In the genomic region with DNA sequence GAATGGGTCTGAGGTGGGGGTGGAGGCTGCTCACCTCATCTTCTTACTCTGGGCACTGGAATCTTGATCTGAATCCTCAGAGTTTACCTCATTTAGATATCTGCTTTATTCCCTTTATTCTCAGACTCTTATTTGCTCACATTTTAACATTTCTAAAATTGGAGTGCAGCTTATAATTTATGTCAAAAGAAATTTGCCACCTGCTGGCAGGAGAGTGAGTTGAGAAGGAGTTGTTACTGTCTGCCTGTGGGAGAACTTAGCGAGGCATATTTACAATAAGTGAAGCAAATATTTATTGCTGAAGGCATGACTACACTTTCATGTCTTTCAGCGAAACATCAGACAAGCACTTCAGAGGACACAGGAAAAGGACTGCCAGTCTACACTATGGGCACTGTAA, we compare ENCODE assay signal across 9 cellular contexts. TPM values are rescaled to one million over a fixed set of nuclear protein-coding genes. Genes with fewer than 3 reads are reported as not detected.
A peak's percentile ranks its signal among the peaks of the same experiment; 100 is the strongest.
DNase-seq lines count a peak whose midpoint lies in the region; ATAC-seq, FAIRE-seq and TF ChIP-seq lines count a peak whose summit lies in the region.
"Had no signal": no experiment of that assay in that cellular context is flagged by ENCODE, and none has a peak within 500 bp of the region (broad histone marks: within the 10 kb centered on the region; RNA-seq: fewer than 3 reads in every experiment).

No MANE protein-coding gene starts in this region.

- H3F3A ChIP-seq in OCI-LY1 (ENCODE audit: insufficient read depth, low read length): no peaks in the 10 kb centered on the region

- H3K27ac ChIP-seq in OCI-LY1 (ENCODE audit: low read depth, low read length, poor library complexity, severe bottlenecking) (no peak overlapping the region), esophagus muscularis mucosa (replicated peaks in 1 of 4) (no peak overlapping the region), small intestine (ENCODE audit: low read depth in 1 of 2, low read length in 1 of 2) (no peak overlapping the region)
- H3K27ac ChIP-seq: BLaER1 treated with 17β-estradiol and CSF1 and Interleukin-3, amounts not matched to agents 10 nM and 100 nM had no signal

- no peak overlapping the region for H3K9ac ChIP-seq in OCI-LY1 (ENCODE audit: low read length)
- H3K9ac ChIP-seq: BLaER1 treated with 17β-estradiol and CSF1 and Interleukin-3, amounts not matched to agents 10 nM and 100 nM had no signal

- H3K9me3 ChIP-seq in OCI-LY1 (ENCODE audit: low read length) (no peaks in the 10 kb centered on the region), esophagus muscularis mucosa (no peaks in the 10 kb centered on the region), small intestine (ENCODE audit: control insufficient read depth, low read depth) (no peaks in the 10 kb centered on the region)
- H3K9me3 ChIP-seq: BLaER1 treated with 17β-estradiol and CSF1 and Interleukin-3, amounts not matched to agents 10 nM and 100 nM had no signal

- no peak overlapping the region for H2AFZ ChIP-seq in OCI-LY1 (ENCODE audit: low read length)

- no peaks in the 10 kb centered on the region for H3K4me1 ChIP-seq in OCI-LY1 (ENCODE audit: insufficient read depth, low read length, severe bottlenecking)
- H3K4me1 ChIP-seq in esophagus muscularis mucosa: peaks cover 5 to 20% (median 19%) of the 10 kb centered on the region in 4 donors
- H3K4me1 ChIP-seq in small intestine (ENCODE audit: control insufficient read depth in 2 of 2, insufficient read depth in 1 of 2, low read depth in 1 of 2, low read length in 1 of 2): no peaks in the 10 kb centered on the region
- H3K4me1 ChIP-seq: BLaER1 treated with 17β-estradiol and CSF1 and Interleukin-3, amounts not matched to agents 10 nM and 100 nM had no signal

- no peak for FAIRE-seq in small intestine (lab: Jason Lieb, UNC)

- H4K20me1 ChIP-seq in OCI-LY1 (ENCODE audit: insufficient read depth, low read length): no peaks in the 10 kb centered on the region
- H4K20me1 ChIP-seq: BLaER1 treated with 17β-estradiol and CSF1 and Interleukin-3, amounts not matched to agents 10 nM and 100 nM had no signal

- TF ChIP-seq CTCF in OCI-LY1 (IDR thresholded peaks at IDR 0.05; ENCODE audit: low read length): peak; percentile 43
- peak; percentile 26 to 49 (median 43) for TF ChIP-seq CTCF in esophagus muscularis mucosa (IDR thresholded peaks at IDR 0.05)

- H3K4me3 ChIP-seq in OCI-LY1 (ENCODE audit: low read depth, low read length, poor library complexity, severe bottlenecking) (no peak overlapping the region), esophagus muscularis mucosa (no peak overlapping the region), small intestine (ENCODE audit: low read depth in 1 of 2, low read length in 2 of 2) (no peak overlapping the region)
- H3K4me3 ChIP-seq: BLaER1 treated with 17β-estradiol and CSF1 and Interleukin-3, amounts not matched to agents 10 nM and 100 nM had no signal

- no peak overlapping the region for H3K4me2 ChIP-seq in OCI-LY1 (ENCODE audit: low read length)
- H3K4me2 ChIP-seq: BLaER1 treated with 17β-estradiol and CSF1 and Interleukin-3, amounts not matched to agents 10 nM and 100 nM had no signal

- intact Hi-C loops in esophagus muscularis mucosa (cut with DNase I): loop anchor here (10.0 kb wide), 1 partner anchor 88 kb away; no protein-coding TSS in a partner anchor

- H3K9me2 ChIP-seq in OCI-LY1 (ENCODE audit: low read depth, low read length): no peaks in the 10 kb centered on the region

- H3K27me3 ChIP-seq in OCI-LY1 (ENCODE audit: insufficient read depth, low read length) (no peaks in the 10 kb centered on the region), esophagus muscularis mucosa (no peaks in the 10 kb centered on the region), small intestine (ENCODE audit: control insufficient read depth in 2 of 2, insufficient read depth in 2 of 2, low read length in 2 of 2) (no peaks in the 10 kb centered on the region)
- H3K27me3 ChIP-seq: BLaER1 treated with 17β-estradiol and CSF1 and Interleukin-3, amounts not matched to agents 10 nM and 100 nM had no signal

- WGBS in esophagus muscularis mucosa: 56% methylated on average over 2 of the region's 2 CpGs
- 8 to 40% (median 13%) methylated on average over 2 of the region's 2 CpGs for WGBS in small intestine, 3 donors

- H3K36me3 ChIP-seq in OCI-LY1 (ENCODE audit: insufficient read depth, low read length): no peaks in the 10 kb centered on the region
- H3K36me3 ChIP-seq in esophagus muscularis mucosa: no peaks in the 10 kb centered on the region
- no peaks in the 10 kb centered on the region for H3K36me3 ChIP-seq in small intestine (ENCODE audit: control insufficient read depth in 2 of 2, insufficient read depth in 2 of 2, low read length in 2 of 2)
- H3K36me3 ChIP-seq: BLaER1 treated with 17β-estradiol and CSF1 and Interleukin-3, amounts not matched to agents 10 nM and 100 nM had no signal

- DNase-seq in SIG-M5 treated with dmso at 0.1 percent for 504 hours (lab: John Stamatoyannopoulos, UW; ENCODE audit: unreplicated experiment) (peak; percentile 43), SIG-M5 (lab: John Stamatoyannopoulos, UW) (no peak), esophagus muscularis mucosa (ENCODE audit: extremely low spot score) (no peak), small intestine (peak; percentile 40), EL (no peak)
- no peak for DNase-seq in activated CD4-positive, alpha-beta T cell treated with anti-CD3 and anti-CD28 coated beads for 4 hours

- no peak for TF ChIP-seq POLR2A in esophagus muscularis mucosa (IDR thresholded peaks at IDR 0.05; ENCODE audit: low read depth)

- ATAC-seq in HG02870 (IDR thresholded peaks at IDR 0.05; ENCODE audit: unreplicated experiment): no peak

- no peaks in the 10 kb centered on the region for H3K79me2 ChIP-seq in OCI-LY1 (ENCODE audit: insufficient read depth, low read length)

- no peak for TF ChIP-seq EP300 in esophagus muscularis mucosa (IDR thresholded peaks at IDR 0.05)

RNA-seq across cellular contexts. Expression of gene KIAA2012, which starts 16.4 kb away (rescaled TPM):
- under 1 TPM in 1 of 4 donors, not detected in 3; 0.45 TPM for total RNA-seq in esophagus muscularis mucosa
- under 1 TPM in 1 of 3 donors, not detected in 2; 0.07 TPM for polyA plus RNA-seq in small intestine

RNA-seq across cellular contexts. Expression of gene FZD7, which starts 23.0 kb away (rescaled TPM):
- 10 to 100 TPM; 51.5 to 67.7 (median 57.7) TPM for total RNA-seq in esophagus muscularis mucosa
- 10 to 100 TPM in 1 of 3 donors, 1 to 10 TPM in 2; 1.6 to 10.9 (median 1.6) TPM for polyA plus RNA-seq in small intestine

Comparison
In these comparisons a context has a peak if more than half of its experiments do, and no peak if none do; other contexts are left out.
1. DNase-seq: peak in SIG-M5 treated with dmso at 0.1 percent for 504 hours (single experiment) and small intestine (single experiment); none in SIG-M5 (single experiment), esophagus muscularis mucosa (single experiment), EL (single experiment) and activated CD4-positive, alpha-beta T cell treated with anti-CD3 and anti-CD28 coated beads for 4 hours (0 of 2).